Comparison of ENCODE assay signal across 20 cellular contexts in the genomic region with DNA sequence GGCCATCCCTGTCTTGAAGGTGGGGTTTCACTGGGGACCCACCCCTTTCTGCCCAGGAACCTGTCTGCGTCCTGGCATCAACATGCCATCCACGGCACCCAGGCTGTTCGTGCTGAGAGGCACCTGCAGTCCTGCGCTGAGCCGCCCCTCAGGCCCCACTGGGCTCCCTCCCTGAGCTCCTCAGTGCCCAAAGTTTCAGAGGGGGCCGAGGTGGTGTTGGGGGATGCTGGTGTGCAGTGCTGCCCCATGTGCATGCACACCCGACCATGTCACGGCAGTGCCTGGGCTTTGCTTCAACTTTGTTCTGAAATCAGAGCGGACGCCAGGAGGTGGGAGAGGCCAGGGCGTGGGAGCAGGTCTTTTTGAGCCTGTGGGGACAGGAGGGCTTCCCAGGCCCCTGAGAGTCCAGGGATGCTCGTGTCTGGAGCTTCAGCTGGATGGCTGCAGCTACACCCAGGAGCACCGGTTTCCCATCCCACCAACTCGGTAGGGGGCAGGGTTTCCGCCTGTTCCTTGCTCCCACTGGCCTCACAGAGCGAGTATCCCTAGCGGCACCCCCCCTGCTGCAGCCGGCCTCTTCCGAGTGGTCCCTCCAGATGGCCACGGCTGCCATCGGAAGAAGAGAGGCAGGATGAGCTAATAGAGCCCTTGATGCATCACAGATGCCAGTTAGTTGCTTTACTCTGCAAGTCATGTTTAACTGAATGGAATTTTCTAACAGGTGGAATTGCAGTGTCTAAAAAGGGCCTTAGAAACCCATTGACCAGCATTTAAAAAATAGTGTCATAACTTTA. TPM values are rescaled to one million over a fixed set of nuclear protein-coding genes. Genes with fewer than 3 reads are reported as not detected.
DNase-seq lines count a peak whose midpoint lies in the region; ATAC-seq and TF ChIP-seq lines count a peak whose summit lies in the region.
"Had no signal": no experiment of that assay in that cellular context is flagged by ENCODE, and none has a peak within 500 bp of the region (broad histone marks: within the 10 kb centered on the region; RNA-seq: fewer than 3 reads in every experiment).

No MANE protein-coding gene starts in this region.

- in situ Hi-C loops in IMR-90 (cut with MboI; ENCODE audit: low sequenced_read_pairs) = no loop called here

- H3K56ac ChIP-seq in IMR-90 (ENCODE audit: extremely low read depth, insufficient read depth, low read length) (no peak overlapping the region), H9 (ENCODE audit: insufficient read length, low read depth, low read length) (no peak overlapping the region)

- CTCF ChIA-PET in IMR-90 (lab: Yijun Ruan, JAX) = no interaction called here

- H3K27ac Mint-ChIP-seq in dendritic cell treated with granulocyte-macrophage colony-stimulating factor and Interleukin-4, amounts not matched to agents 40 ng/mL and 50 ng/mL, for 4 days = peak overlapping the region; percentile 80
- H3K27ac Mint-ChIP-seq in naive thymus-derived CD8-positive, alpha-beta T cell = peak overlapping the region in 6 of 10 donors; percentile 33 to 77 (median 44)
- 0 out of 7 replicates have a peak overlapping the region, but pooled peaks of 1 of the 3 experiments have one; percentile 51 for H3K27ac Mint-ChIP-seq in H9
- H3K27ac Mint-ChIP-seq: stimulated activated naive CD8-positive, alpha-beta T cell treated with anti-CD3 and anti-CD28 coated beads, Interleukin-15, amount 100 ng/mL, for 72 hours had no signal

- ATAC-seq in IMR-90 (ENCODE audit: low read depth) (no peak), GM18907 (IDR thresholded peaks at IDR 0.05; ENCODE audit: unreplicated experiment) (no peak)
- no peak for ATAC-seq in naive thymus-derived CD8-positive, alpha-beta T cell
- ATAC-seq: body of pancreas; esophagus mucosa; gastrocnemius medialis; stimulated activated naive CD8-positive, alpha-beta T cell treated with anti-CD3 and anti-CD28 coated beads, Interleukin-15, amount 100 ng/mL, for 72 hours had no signal

- no peak overlapping the region for H4K8ac ChIP-seq in IMR-90 (ENCODE audit: low read depth in 2 of 2, low read length in 2 of 2)
- no peak overlapping the region for H4K8ac ChIP-seq in H9 (replicated peaks; ENCODE audit: insufficient read length, low read depth, low read length)

- no peak for TF ChIP-seq POLR2A in IMR-90 (IDR thresholded peaks at IDR 0.05; ENCODE audit: low read depth, low read length)

- POLR2A ChIA-PET in IMR-90 (lab: Charles Lee; ENCODE audit: unreplicated experiment) = no interaction called here
- POLR2A ChIA-PET in naive thymus-derived CD8-positive, alpha-beta T cell (lab: Charles Lee) = interaction anchor here (0.7 kb wide), 1 partner anchor 131 kb away, joined by 3 read pairs; no protein-coding TSS in a partner anchor

- no peaks in the 10 kb centered on the region for H3K27me3 Mint-ChIP-seq in dendritic cell treated with granulocyte-macrophage colony-stimulating factor and Interleukin-4, amounts not matched to agents 40 ng/mL and 50 ng/mL, for 4 days
- no peaks in the 10 kb centered on the region for H3K27me3 Mint-ChIP-seq in naive thymus-derived CD8-positive, alpha-beta T cell
- H3K27me3 Mint-ChIP-seq in H9 (ENCODE audit: low read depth) = no peaks in the 10 kb centered on the region
- H3K27me3 Mint-ChIP-seq: stimulated activated naive CD8-positive, alpha-beta T cell treated with anti-CD3 and anti-CD28 coated beads, Interleukin-15, amount 100 ng/mL, for 72 hours had no signal

- TF ChIP-seq CTCF in BE2C (IDR thresholded peaks at IDR 0.05; ENCODE audit: low read depth, low read length) (peak; percentile 40), IMR-90 (conservative IDR thresholded peaks at IDR 0.05; ENCODE audit: low read depth, low read length) (no peak), tibial artery (IDR thresholded peaks at IDR 0.05) (no peak), H9 (conservative IDR thresholded peaks at IDR 0.05) (no peak)

- H3K14ac ChIP-seq in IMR-90 (replicated peaks; ENCODE audit: low read depth, low read length) (no peak overlapping the region), H9 (ENCODE audit: insufficient read depth, low read length) (no peak overlapping the region)

- H3K79me1 ChIP-seq in IMR-90 (ENCODE audit: low read depth in 1 of 2, low read length in 2 of 2) (peaks cover 32 to 80% of the 10 kb centered on the region in 2 experiments), H9 (ENCODE audit: insufficient read depth, low read depth, low read length, poor library complexity, severe bottlenecking) (no peaks in the 10 kb centered on the region)

- no peaks in the 10 kb centered on the region; the same call in 1 of the 2 replicates for H3K4me1 ChIP-seq in BE2C
- H3K4me1 ChIP-seq in IMR-90 (ENCODE audit: control insufficient read depth, insufficient read depth, low read length) = peaks cover 15% of the 10 kb centered on the region
- peaks cover 0 to 34% (median 13%) of the 10 kb centered on the region in 4 donors for H3K4me1 ChIP-seq in tibial artery
- H3K4me1 ChIP-seq in H9 (ENCODE audit: insufficient read depth, low read length) = no peaks in the 10 kb centered on the region; the same call in 1 of the 2 replicates

- H3K27ac ChIP-seq in IMR-90 (ENCODE audit: insufficient read depth, low read length) (no peak overlapping the region), tibial artery (no peak overlapping the region), H9 (ENCODE audit: insufficient read length, low read depth, low read length) (no peak overlapping the region)
- H3K27ac ChIP-seq: gastrocnemius medialis, KMS-11 had no signal

- WGBS in IMR-90 (ENCODE audit: extremely low coverage in 2 of 2, insufficient read length in 1 of 2), 2 experiments = 86% methylated on average over 6 of the region's 21 CpGs; no CpG with 5 or more reads in 1 of the 2 experiments
- no CpG with 5 or more reads among the region's 21 CpGs for WGBS in H9 (ENCODE audit: extremely low coverage, insufficient read length, low lambda C conversion rate)

- H3K4ac ChIP-seq in IMR-90 (ENCODE audit: low read depth, low read length) (no peak overlapping the region), H9 (ENCODE audit: low read depth, low read length) (no peak overlapping the region)

- H2AFZ ChIP-seq in IMR-90 (replicated peaks; ENCODE audit: low read length, poor library complexity) (no peak overlapping the region), H9 (ENCODE audit: low read length) (no peak overlapping the region)

- peaks cover 11% of the 10 kb centered on the region for H3K9me1 ChIP-seq in IMR-90 (ENCODE audit: insufficient read depth, low read length)

- H3K27me3 ChIP-seq in BE2C (no peaks in the 10 kb centered on the region), IMR-90 (ENCODE audit: control insufficient read depth, insufficient read depth, low read length) (no peaks in the 10 kb centered on the region), tibial artery (no peaks in the 10 kb centered on the region), H9 (ENCODE audit: insufficient read depth, low read length) (no peaks in the 10 kb centered on the region)
- H3K27me3 ChIP-seq: body of pancreas, gastrocnemius medialis had no signal

- H4K20me1 ChIP-seq in IMR-90 (ENCODE audit: insufficient read depth, low read length) (no peaks in the 10 kb centered on the region), H9 (ENCODE audit: control insufficient read depth, insufficient read depth, insufficient read length) (no peaks in the 10 kb centered on the region)

- H2BK20ac ChIP-seq in IMR-90 (ENCODE audit: low read depth, low read length) = no peak overlapping the region
- no peak overlapping the region for H2BK20ac ChIP-seq in H9 (ENCODE audit: low read depth, low read length, poor library complexity, severe bottlenecking)

- no peaks in the 10 kb centered on the region for H3K36me3 ChIP-seq in BE2C
- no peaks in the 10 kb centered on the region for H3K36me3 ChIP-seq in IMR-90 (ENCODE audit: control insufficient read depth, insufficient read depth, low read length)
- no peaks in the 10 kb centered on the region for H3K36me3 ChIP-seq in tibial artery
- H3K36me3 ChIP-seq: gastrocnemius medialis had no signal

- H3K23ac ChIP-seq in IMR-90 (ENCODE audit: low read depth, low read length) (no peak overlapping the region), H9 (ENCODE audit: insufficient read length, low read depth, low read length) (no peak overlapping the region)

- H3K9ac ChIP-seq in IMR-90 (ENCODE audit: low read depth, low read length) (no peak overlapping the region), H9 (ENCODE audit: extremely low read depth, insufficient read length, low read length) (no peak overlapping the region)
- H3K9ac ChIP-seq: KMS-11 had no signal

- H2AK5ac ChIP-seq in IMR-90 (ENCODE audit: low read depth, low read length) = no peak overlapping the region
- no peak overlapping the region for H2AK5ac ChIP-seq in H9 (ENCODE audit: insufficient read length, low read length)

- DNase-seq in BE2C (peak; percentile 78), IMR-90 (no peak), tibial artery (no peak), H9 (no peak)
- DNase-seq in naive thymus-derived CD8-positive, alpha-beta T cell = no peak
- DNase-seq: activated CD4-positive, alpha-beta T cell treated with anti-CD3 and anti-CD28 coated beads, Interleukin-2, amount 50 U/mL, for 4 hours; activated effector memory CD4-positive, alpha-beta T cell treated with anti-CD3 and anti-CD28 coated beads, Interleukin-2, amount 50 U/mL, for 16 hours; body of pancreas; effector CD8-positive, alpha-beta T cell; gastrocnemius medialis; NCI-H2171 treated with DMSO at 0.1 percent for 48 hours; NCI-H748 treated with DMSO at 0.1 percent for 48 hours; occipital lobe; retina; stimulated activated CD4-positive, alpha-beta T cell treated with anti-CD3 and anti-CD28 coated beads, Interleukin-4, amount 100 ng/mL, for 4 hours; stimulated activated naive CD8-positive, alpha-beta T cell treated with anti-CD3 and anti-CD28 coated beads, Interleukin-15, amount 100 ng/mL, for 72 hours had no signal

- H2BK5ac ChIP-seq in IMR-90 (ENCODE audit: low read depth, low read length, poor library complexity, severe bottlenecking) (no peak overlapping the region), H9 (ENCODE audit: insufficient read length, low read length) (no peak overlapping the region)

- peak overlapping the region; percentile 20 for H2AK9ac ChIP-seq in IMR-90 (replicated peaks; ENCODE audit: low read depth, low read length, poor library complexity)

- H3K9me3 ChIP-seq in BE2C (no peaks in the 10 kb centered on the region), IMR-90 (ENCODE audit: control insufficient read depth, insufficient read depth, low read length) (no peaks in the 10 kb centered on the region), tibial artery (no peaks in the 10 kb centered on the region), H9 (ENCODE audit: control insufficient read depth, low read depth, low read length) (no peaks in the 10 kb centered on the region)
- H3K9me3 ChIP-seq: body of pancreas, gastrocnemius medialis had no signal

- peaks cover 85% of the 10 kb centered on the region for H3K4me1 Mint-ChIP-seq in dendritic cell treated with granulocyte-macrophage colony-stimulating factor and Interleukin-4, amounts not matched to agents 40 ng/mL and 50 ng/mL, for 4 days (ENCODE audit: low read depth)
- peaks cover 14 to 69% (median 54%) of the 10 kb centered on the region in 4 donors for H3K4me1 Mint-ChIP-seq in naive thymus-derived CD8-positive, alpha-beta T cell
- H3K4me1 Mint-ChIP-seq in H9 = peaks cover 16% of the 10 kb centered on the region in 2 experiments

- no TSS peak for BruUV-seq in IMR-90 (replicated peaks; lab: Mats Ljungman, UMichigan)

- no peak overlapping the region for H2BK12ac ChIP-seq in H9 (ENCODE audit: insufficient read length, low read depth, low read length)

- no peaks in the 10 kb centered on the region for H3K23me2 ChIP-seq in H9 (ENCODE audit: insufficient read length, low read depth, low read length, poor library complexity, severe bottlenecking)

- H4K5ac ChIP-seq in IMR-90 (ENCODE audit: low read depth, low read length) = no peak overlapping the region
- no peak overlapping the region for H4K5ac ChIP-seq in H9 (ENCODE audit: insufficient read length, low read depth, low read length)

- no peak overlapping the region for H3K4me3 Mint-ChIP-seq in dendritic cell treated with granulocyte-macrophage colony-stimulating factor and Interleukin-4, amounts not matched to agents 40 ng/mL and 50 ng/mL, for 4 days
- no peak overlapping the region for H3K4me3 Mint-ChIP-seq in naive thymus-derived CD8-positive, alpha-beta T cell
- no peak overlapping the region for H3K4me3 Mint-ChIP-seq in H9
- H3K4me3 Mint-ChIP-seq: stimulated activated naive CD8-positive, alpha-beta T cell treated with anti-CD3 and anti-CD28 coated beads, Interleukin-15, amount 100 ng/mL, for 72 hours had no signal

- intact Hi-C loops in IMR-90 (cut with micrococcal nuclease) (no loop called here), tibial artery (cut with DNase I; ENCODE audit: low total_unique reads) (no loop called here)
- intact Hi-C loops in dendritic cell treated with granulocyte-macrophage colony-stimulating factor and Interleukin-4, amounts not matched to agents 40 ng/mL and 50 ng/mL, for 4 days (cut with micrococcal nuclease) = no loop called here

- H3K79me2 ChIP-seq in H9 (ENCODE audit: insufficient read depth, low read length) = peaks cover 8% of the 10 kb centered on the region; the same call in 1 of the 2 replicates

- no peak overlapping the region for H3T11ph ChIP-seq in H9 (ENCODE audit: low read length)

- H3K9me3 Mint-ChIP-seq in dendritic cell treated with granulocyte-macrophage colony-stimulating factor and Interleukin-4, amounts not matched to agents 40 ng/mL and 50 ng/mL, for 4 days = no peaks in the 10 kb centered on the region
- no peaks in the 10 kb centered on the region for H3K9me3 Mint-ChIP-seq in naive thymus-derived CD8-positive, alpha-beta T cell
- no peaks in the 10 kb centered on the region for H3K9me3 Mint-ChIP-seq in H9
- H3K9me3 Mint-ChIP-seq: stimulated activated naive CD8-positive, alpha-beta T cell treated with anti-CD3 and anti-CD28 coated beads, Interleukin-15, amount 100 ng/mL, for 72 hours had no signal

- no peak for TF ChIP-seq RAD21 in IMR-90 (IDR thresholded peaks at IDR 0.05; ENCODE audit: low read length)

- H4K91ac ChIP-seq in IMR-90 (ENCODE audit: insufficient read depth, low read depth, low read length) (no peak overlapping the region), H9 (ENCODE audit: insufficient read length, low read depth, low read length) (no peak overlapping the region)

- H3K18ac ChIP-seq in IMR-90 (ENCODE audit: low read depth, low read length) (no peak overlapping the region), H9 (ENCODE audit: insufficient read length, low read depth, low read length) (no peak overlapping the region)

- dilution Hi-C loops in IMR-90 (cut with HindIII; ENCODE audit: low sequenced_read_pairs, unreplicated experiment) = no loop called here

- H2BK120ac ChIP-seq in IMR-90 (ENCODE audit: low read depth, low read length) (no peak overlapping the region), H9 (ENCODE audit: low read depth, low read length, poor library complexity, severe bottlenecking) (no peak overlapping the region)

- peaks cover 13% of the 10 kb centered on the region for H3K36me3 Mint-ChIP-seq in dendritic cell treated with granulocyte-macrophage colony-stimulating factor and Interleukin-4, amounts not matched to agents 40 ng/mL and 50 ng/mL, for 4 days (ENCODE audit: low read depth)
- H3K36me3 Mint-ChIP-seq in naive thymus-derived CD8-positive, alpha-beta T cell = peaks cover 0 to under 1% (median under 1%) of the 10 kb centered on the region in 3 donors
- H3K36me3 Mint-ChIP-seq in H9 (ENCODE audit: insufficient read depth in 1 of 3, low read depth in 3 of 3) = no peaks in the 10 kb centered on the region; a peak in 2 of 7 replicates

- no peak overlapping the region for H3K4me2 ChIP-seq in IMR-90 (ENCODE audit: low read depth, low read length)
- no peak overlapping the region for H3K4me2 ChIP-seq in H9 (ENCODE audit: insufficient read depth, insufficient read length, low read length)
- H3K4me2 ChIP-seq: KMS-11 had no signal

- H3K4me3 ChIP-seq in BE2C (ENCODE audit: low read depth, low read length) = no peak overlapping the region
- no peak overlapping the region for H3K4me3 ChIP-seq in IMR-90 (ENCODE audit: insufficient read depth, low read depth, low read length)
- no peak overlapping the region for H3K4me3 ChIP-seq in tibial artery
- H3K4me3 ChIP-seq: body of pancreas, gastrocnemius medialis had no signal

- H2BK15ac ChIP-seq in IMR-90 (ENCODE audit: low read depth, low read length) (no peak overlapping the region), H9 (ENCODE audit: low read depth, low read length) (no peak overlapping the region)

RNA-seq across cellular contexts. Expression of a gene that starts 44.0 kb away (rescaled TPM):
- polyA plus RNA-seq in BE2C (2012; ENCODE audit: insufficient read depth, insufficient read length, low read depth) = 7.4 TPM
- total RNA-seq in IMR-90 (2012; rRNA removed) = 4.3 and 6.7 TPM in 2 replicates
- 4.3 and 5.4 TPM in 2 replicates for polyA plus RNA-seq in IMR-90 (2012; rRNA removed)
- polyA plus RNA-seq in IMR-90 (2012; cell fraction: cytosol; rRNA removed) = 1.5 and 1.8 TPM in 2 replicates
- 10.1 and 27.3 TPM in 2 replicates for polyA plus RNA-seq in IMR-90 (2012; cell fraction: nucleus; rRNA removed; ENCODE audit: low replicate concordance)
- 10 to 100 TPM; 23.5 to 24.8 TPM for total RNA-seq in naive thymus-derived CD8-positive, alpha-beta T cell
- 1 to 10 TPM; 3.8 to 4.4 (median 4.0) TPM for polyA plus RNA-seq in naive thymus-derived CD8-positive, alpha-beta T cell
- total RNA-seq in H9 (2021) = 22.7 and 26.4 TPM in 2 replicates
